In genomic region chr21:46304437-46304836, GRCh38 we compare ENCODE assay signal across 25 cellular contexts.
"Had no signal": no experiment of that assay in that cellular context is flagged by ENCODE, and none has a peak within 500 bp of the region (broad histone marks: within the 10 kb centered on the region; RNA-seq: fewer than 3 reads in every experiment).

No MANE protein-coding gene starts in this region.

- H3K9me3 Mint-ChIP-seq: naive thymus-derived CD8-positive, alpha-beta T cell; stimulated activated naive B cell treated with anti-CD40 and anti-IgM and Interleukin-4, amounts not matched to agents 10 μg/mL and 1 μg/mL and 100 μg/mL, for 72 hours had no signal

- H3K27ac ChIP-seq: left lung, lower lobe of right lung, ovary, right atrium auricular region, right lobe of liver, stomach, suprapubic skin, thoracic aorta, tibial artery, upper lobe of left lung, vagina had no signal

- H3K4me1 Mint-ChIP-seq: stimulated activated naive B cell treated with anti-CD40 and anti-IgM and Interleukin-4, amounts not matched to agents 10 μg/mL and 1 μg/mL and 100 μg/mL, for 72 hours had no signal

- DNase-seq: hippocampal formation; kidney; left colon; lower lobe of right lung; mammary epithelial cell; mesenchymal stem cell; naive thymus-derived CD8-positive, alpha-beta T cell; ovary; right lobe of liver; stimulated activated CD4-positive, alpha-beta T cell treated with anti-CD3 and anti-CD28 coated beads, Interleukin-1b, Interleukin-23, amount 100 ng/mL, for 48 hours; stimulated activated CD4-positive, alpha-beta T cell treated with anti-CD3 and anti-CD28 coated beads, Interleukin-2, amount 100 ng/mL, for 48 hours; stimulated activated CD4-positive, alpha-beta T cell treated with anti-CD3 and anti-CD28 coated beads, Interleukin-4, amount 100 ng/mL, for 4 hours; stimulated activated CD8-positive, alpha-beta memory T cell treated with anti-CD3 and anti-CD28 coated beads, Interleukin-4, amount 100 ng/mL, for 48 hours; stimulated activated naive B cell treated with anti-CD40 and anti-IgM and Interleukin-4, amounts not matched to agents 10 μg/mL and 1 μg/mL and 100 μg/mL, for 72 hours; stimulated activated naive CD8-positive, alpha-beta T cell treated with anti-CD3 and anti-CD28 coated beads, Interleukin-15, Interleukin-2, amounts not matched to agents 100 U/mL and 50 U/mL, for 24 hours; stomach; tibial artery; upper lobe of left lung had no signal

- H3K4me2 ChIP-seq: smooth muscle cell had no signal

- ATAC-seq: left lung; naive thymus-derived CD8-positive, alpha-beta T cell; right lobe of liver; stimulated activated naive B cell treated with anti-CD40 and anti-IgM and Interleukin-4, amounts not matched to agents 10 μg/mL and 1 μg/mL and 100 μg/mL, for 72 hours; stimulated activated naive CD8-positive, alpha-beta T cell treated with anti-CD3 and anti-CD28 coated beads, Interleukin-15, Interleukin-2, amounts not matched to agents 100 U/mL and 50 U/mL, for 24 hours had no signal

- H3K4me3 Mint-ChIP-seq: naive thymus-derived CD8-positive, alpha-beta T cell; stimulated activated naive B cell treated with anti-CD40 and anti-IgM and Interleukin-4, amounts not matched to agents 10 μg/mL and 1 μg/mL and 100 μg/mL, for 72 hours had no signal

- H3K9me3 ChIP-seq: left lung, lower lobe of right lung, ovary, right atrium auricular region, right lobe of liver, stomach, suprapubic skin, thoracic aorta, tibial artery, upper lobe of left lung, vagina had no signal

- H3K4me1 ChIP-seq: left lung, lower lobe of right lung, right atrium auricular region, right lobe of liver, stomach, suprapubic skin, tibial artery, upper lobe of left lung, vagina had no signal

- H3K36me3 ChIP-seq: lower lobe of right lung, ovary, right atrium auricular region, right lobe of liver, thoracic aorta, vagina had no signal

- H3K27ac Mint-ChIP-seq: progenitor cell of endocrine pancreas; stimulated activated naive B cell treated with anti-CD40 and anti-IgM and Interleukin-4, amounts not matched to agents 10 μg/mL and 1 μg/mL and 100 μg/mL, for 72 hours had no signal

- H3K27me3 ChIP-seq: left lung, ovary, right atrium auricular region, right lobe of liver, stomach, suprapubic skin, tibial artery, upper lobe of left lung, vagina had no signal

- H3K4me3 ChIP-seq: left lung, lower lobe of right lung, ovary, right atrium auricular region, right lobe of liver, smooth muscle cell, stomach, suprapubic skin, thoracic aorta, tibial artery, upper lobe of left lung, vagina had no signal

- H3K27me3 Mint-ChIP-seq: naive thymus-derived CD8-positive, alpha-beta T cell; progenitor cell of endocrine pancreas; stimulated activated naive B cell treated with anti-CD40 and anti-IgM and Interleukin-4, amounts not matched to agents 10 μg/mL and 1 μg/mL and 100 μg/mL, for 72 hours had no signal
